Comparison of ENCODE assay signal across 9 cellular contexts in genomic region chr10:3652886-3653285, GRCh38.
DNase-seq lines count a peak whose midpoint lies in the region; ATAC-seq and TF ChIP-seq lines count a peak whose summit lies in the region.
"Had no signal": no experiment of that assay in that cellular context is flagged by ENCODE, and none has a peak within 500 bp of the region (broad histone marks: within the 10 kb centered on the region; RNA-seq: fewer than 3 reads in every experiment).

No MANE protein-coding gene starts in this region.

- no peak overlapping the region for H3K4me3 ChIP-seq in neural progenitor cell

- H3K23ac ChIP-seq in H9 (ENCODE audit: insufficient read length, low read depth, low read length) = no peak overlapping the region

- peak; percentile 43 for DNase-seq in stimulated activated CD4-positive, alpha-beta T cell treated with anti-CD3 and anti-CD28 coated beads, Interleukin-1b, Interleukin-23, amount 100 ng/mL, for 48 hours
- DNase-seq in stimulated activated CD4-positive, alpha-beta T cell treated with anti-CD3 and anti-CD28 coated beads, Interleukin-2, amount 100 ng/mL, for 48 hours = no peak
- DNase-seq in myocyte (ENCODE audit: low read depth) (peak; percentile 61), neural progenitor cell (ENCODE audit: low spot score) (no peak), GDM1 (lab: John Stamatoyannopoulos, UW) (no peak), H9 (no peak), NAMALWA (ENCODE audit: low spot score) (no peak)
- DNase-seq: NCI-H1092 had no signal

- peak overlapping the region; percentile 70 for H3K4me3 Mint-ChIP-seq in activated T-helper 17 cell treated with anti-CD3 and anti-CD28 coated beads, Interleukin-2, amount 50 U/mL, for 72 hours
- H3K4me3 Mint-ChIP-seq in neural progenitor cell = no peak overlapping the region
- H3K4me3 Mint-ChIP-seq in H9 = no peak overlapping the region

- H4K8ac ChIP-seq in H9 (replicated peaks; ENCODE audit: insufficient read length, low read depth, low read length) = no peak overlapping the region

- H3K14ac ChIP-seq in H9 (ENCODE audit: insufficient read depth, low read length) = no peak overlapping the region

- H3K27ac ChIP-seq in neural progenitor cell (no peak overlapping the region), H9 (ENCODE audit: insufficient read length, low read depth, low read length) (no peak overlapping the region)

- H2AFZ ChIP-seq in neural progenitor cell (replicated peaks) = no peak overlapping the region
- no peak overlapping the region for H2AFZ ChIP-seq in H9 (ENCODE audit: low read length)

- no peaks in the 10 kb centered on the region for H3K27me3 ChIP-seq in neural progenitor cell
- H3K27me3 ChIP-seq in H9 (ENCODE audit: insufficient read depth, low read length) = no peaks in the 10 kb centered on the region

- H2BK20ac ChIP-seq in H9 (ENCODE audit: low read depth, low read length, poor library complexity, severe bottlenecking) = no peak overlapping the region

- H3K4me1 ChIP-seq in neural progenitor cell (peaks cover 9% of the 10 kb centered on the region), H9 (ENCODE audit: insufficient read depth, low read length) (no peaks in the 10 kb centered on the region; the same call in 1 of the 2 replicates)

- H3K4me2 ChIP-seq in neural progenitor cell (no peak overlapping the region), H9 (ENCODE audit: insufficient read depth, insufficient read length, low read length) (no peak overlapping the region)

- no peak overlapping the region for H2BK120ac ChIP-seq in H9 (ENCODE audit: low read depth, low read length, poor library complexity, severe bottlenecking)

- H3K9me3 ChIP-seq in neural progenitor cell (ENCODE audit: low read depth) = no peaks in the 10 kb centered on the region
- no peaks in the 10 kb centered on the region for H3K9me3 ChIP-seq in H9 (ENCODE audit: control insufficient read depth, low read depth, low read length)

- no peaks in the 10 kb centered on the region for H3K23me2 ChIP-seq in H9 (ENCODE audit: insufficient read length, low read depth, low read length, poor library complexity, severe bottlenecking)

- H3K9ac ChIP-seq in neural progenitor cell (no peak overlapping the region), H9 (ENCODE audit: extremely low read depth, insufficient read length, low read length) (no peak overlapping the region)

- no peak overlapping the region for H2BK12ac ChIP-seq in H9 (ENCODE audit: insufficient read length, low read depth, low read length)

- no peak overlapping the region for H4K91ac ChIP-seq in H9 (ENCODE audit: insufficient read length, low read depth, low read length)

- no peaks in the 10 kb centered on the region for H3F3A ChIP-seq in neural progenitor cell (ENCODE audit: low read depth)

- ATAC-seq in activated T-helper 17 cell treated with anti-CD3 and anti-CD28 coated beads, Interleukin-2, amount 50 U/mL, for 72 hours (replicated peaks) = peak; percentile 77

- H3K36me3 Mint-ChIP-seq in activated T-helper 17 cell treated with anti-CD3 and anti-CD28 coated beads, Interleukin-2, amount 50 U/mL, for 72 hours (ENCODE audit: low read depth) = no peaks in the 10 kb centered on the region
- H3K36me3 Mint-ChIP-seq in neural progenitor cell (no peaks in the 10 kb centered on the region), H9 (ENCODE audit: insufficient read depth in 1 of 3, low read depth in 3 of 3) (no peaks in the 10 kb centered on the region)

- H3K56ac ChIP-seq in H9 (ENCODE audit: insufficient read length, low read depth, low read length) = no peak overlapping the region

- no peak overlapping the region for H4K5ac ChIP-seq in H9 (ENCODE audit: insufficient read length, low read depth, low read length)

- H2BK15ac ChIP-seq in H9 (ENCODE audit: low read depth, low read length) = no peak overlapping the region

- no peak for TF ChIP-seq CTCF in neural progenitor cell (IDR thresholded peaks at IDR 0.05)
- TF ChIP-seq CTCF in H9 (conservative IDR thresholded peaks at IDR 0.05) = no peak

- no peaks in the 10 kb centered on the region for H3K9me3 Mint-ChIP-seq in activated T-helper 17 cell treated with anti-CD3 and anti-CD28 coated beads, Interleukin-2, amount 50 U/mL, for 72 hours
- H3K9me3 Mint-ChIP-seq in neural progenitor cell = no peaks in the 10 kb centered on the region
- no peaks in the 10 kb centered on the region; a peak in 1 of 5 replicates for H3K9me3 Mint-ChIP-seq in H9

- H3K27ac Mint-ChIP-seq in activated T-helper 17 cell treated with anti-CD3 and anti-CD28 coated beads, Interleukin-2, amount 50 U/mL, for 72 hours = no peak overlapping the region
- H3K27ac Mint-ChIP-seq in neural progenitor cell (no peak overlapping the region), H9 (no peak overlapping the region)

- H2AK5ac ChIP-seq in H9 (ENCODE audit: insufficient read length, low read length) = no peak overlapping the region

- no peak overlapping the region for H3K18ac ChIP-seq in H9 (ENCODE audit: insufficient read length, low read depth, low read length)

- H3T11ph ChIP-seq in H9 (ENCODE audit: low read length) = no peak overlapping the region

- H3K79me2 ChIP-seq in neural progenitor cell (ENCODE audit: low read depth) = no peaks in the 10 kb centered on the region
- H3K79me2 ChIP-seq in H9 (ENCODE audit: insufficient read depth, low read length) = no peaks in the 10 kb centered on the region

- no peaks in the 10 kb centered on the region for H3K79me1 ChIP-seq in H9 (ENCODE audit: insufficient read depth, low read depth, low read length, poor library complexity, severe bottlenecking)

- H4K20me1 ChIP-seq in neural progenitor cell (ENCODE audit: low read depth) (no peaks in the 10 kb centered on the region), H9 (ENCODE audit: control insufficient read depth, insufficient read depth, insufficient read length) (no peaks in the 10 kb centered on the region)

- WGBS in H9 (ENCODE audit: extremely low coverage, insufficient read length, low lambda C conversion rate) = no CpG with 5 or more reads among the region's 13 CpGs

- H2BK5ac ChIP-seq in H9 (ENCODE audit: insufficient read length, low read length) = no peak overlapping the region

- H3K4ac ChIP-seq in H9 (ENCODE audit: low read depth, low read length) = no peak overlapping the region

- peaks cover 10% of the 10 kb centered on the region for H3K27me3 Mint-ChIP-seq in activated T-helper 17 cell treated with anti-CD3 and anti-CD28 coated beads, Interleukin-2, amount 50 U/mL, for 72 hours
- H3K27me3 Mint-ChIP-seq in neural progenitor cell (ENCODE audit: insufficient read depth, low read depth) (peaks cover 4% of the 10 kb centered on the region), H9 (ENCODE audit: low read depth) (peaks cover 2% of the 10 kb centered on the region)

- no peaks in the 10 kb centered on the region for H3K36me3 ChIP-seq in neural progenitor cell

- H3K4me1 Mint-ChIP-seq in activated T-helper 17 cell treated with anti-CD3 and anti-CD28 coated beads, Interleukin-2, amount 50 U/mL, for 72 hours = peaks cover 8% of the 10 kb centered on the region
- H3K4me1 Mint-ChIP-seq in neural progenitor cell (peaks cover 25% of the 10 kb centered on the region), H9 (peaks cover 4 to 7% of the 10 kb centered on the region in 2 experiments; a peak in 2 of 4 replicates)

Comparison
In these comparisons a context has a peak if more than half of its experiments do, and no peak if none do; other contexts are left out.
1. DNase-seq: peak in stimulated activated CD4-positive, alpha-beta T cell treated with anti-CD3 and anti-CD28 coated beads, Interleukin-1b, Interleukin-23, amount 100 ng/mL, for 48 hours (single experiment) and myocyte (single experiment); none in stimulated activated CD4-positive, alpha-beta T cell treated with anti-CD3 and anti-CD28 coated beads, Interleukin-2, amount 100 ng/mL, for 48 hours (0 of 2), neural progenitor cell (single experiment), GDM1 (single experiment), H9 (single experiment) and NAMALWA (single experiment).